Comparison of ENCODE assay signal across 17 cellular contexts in genomic region chr7:80829527-80829926, GRCh38.
DNase-seq lines count a peak whose midpoint lies in the region; ATAC-seq, FAIRE-seq and TF ChIP-seq lines count a peak whose summit lies in the region.
"Had no signal": no experiment of that assay in that cellular context is flagged by ENCODE, and none has a peak within 500 bp of the region (broad histone marks: within the 10 kb centered on the region; RNA-seq: fewer than 3 reads in every experiment).

No MANE protein-coding gene starts in this region.

- CTCF ChIA-PET in SK-N-SH (lab: Yijun Ruan, JAX) = interaction anchor here (1.1 to 1.5 kb wide), 2 partner anchors 23 to 88 kb away, joined by 3 read pairs; no protein-coding TSS in a partner anchor

- TF ChIP-seq CTCF in SK-N-SH (IDR thresholded peaks at IDR 0.05) = no peak
- TF ChIP-seq CTCF in fibroblast of mammary gland (conservative IDR thresholded peaks at IDR 0.05; ENCODE audit: control insufficient read depth, insufficient read depth, low read depth, low read length) = no peak
- no peak for TF ChIP-seq CTCF in transverse colon (IDR thresholded peaks at IDR 0.05)
- no peak for TF ChIP-seq CTCF in right lobe of liver (IDR thresholded peaks at IDR 0.05)
- TF ChIP-seq CTCF in D721Med (IDR thresholded peaks at IDR 0.05; ENCODE audit: insufficient read depth, missing control alignments) = no peak

- in situ Hi-C loops in transverse colon (cut with MboI; ENCODE audit: low pct_ligation_motif_present in 1 of 4, low pct_unique_long_range_greater_than_20kb in 1 of 4, low sequenced_read_pairs in 3 of 4) = no loop called here

- TF ChIP-seq EP300 in SK-N-SH (IDR thresholded peaks at IDR 0.05; ENCODE audit: borderline replicate concordance in 1 of 2, low read depth in 1 of 2, low read length in 1 of 2) (no peak), transverse colon (IDR thresholded peaks at IDR 0.05; ENCODE audit: low read depth) (no peak)

- H3K4me1 ChIP-seq in SK-N-SH (ENCODE audit: control insufficient read depth in 1 of 2, insufficient read depth in 2 of 2, low read depth in 1 of 2, low read length in 1 of 2) = peaks cover 33 to 48% of the 10 kb centered on the region in 2 experiments
- H3K4me1 ChIP-seq in transverse colon = peaks cover 0 to 44% (median 10%) of the 10 kb centered on the region in 4 donors
- H3K4me1 ChIP-seq in right lobe of liver = no peaks in the 10 kb centered on the region

- H3K27me3 ChIP-seq in SK-N-SH (ENCODE audit: insufficient read depth) (no peaks in the 10 kb centered on the region), transverse colon (no peaks in the 10 kb centered on the region), right lobe of liver (no peaks in the 10 kb centered on the region)
- H3K27me3 ChIP-seq: MG63 had no signal

- WGBS in SK-N-SH (ENCODE audit: low lambda C conversion rate) = 81% methylated on average over 3 of the region's 3 CpGs
- 78 to 84% methylated on average over 3 of the region's 3 CpGs for WGBS in transverse colon (ENCODE audit: low coverage in 1 of 2), 2 donors
- 50% methylated on average over 3 of the region's 3 CpGs for WGBS in right lobe of liver (ENCODE audit: insufficient coverage, low coverage, low lambda C conversion rate, missing lambda C conversion rate)

- peaks cover 14% of the 10 kb centered on the region for H3F3A ChIP-seq in SK-N-SH (replicated peaks; ENCODE audit: insufficient read depth)

- intact Hi-C loops in transverse colon (cut with DNase I; ENCODE audit: low total_unique reads) (no loop called here), right lobe of liver (cut with DNase I) (no loop called here)

- ATAC-seq in SK-N-SH treated with all-trans-retinoic acid at 6 μM for 48 hours (no peak), right lobe of liver (no peak)

- FAIRE-seq in RCC 7860 (lab: Jason Lieb, UNC) (peak; percentile 2), D721Med (lab: Jason Lieb, UNC) (no peak)
- FAIRE-seq: GM12892 had no signal

- H3K79me2 ChIP-seq in SK-N-SH (ENCODE audit: insufficient read depth) = peaks cover 24% of the 10 kb centered on the region; the same call in 1 of the 2 replicates

- no peak overlapping the region for H3K9ac ChIP-seq in SK-N-SH

- H3K9me3 ChIP-seq in SK-N-SH (no peaks in the 10 kb centered on the region), transverse colon (no peaks in the 10 kb centered on the region), right lobe of liver (no peaks in the 10 kb centered on the region)
- H3K9me3 ChIP-seq: MG63 had no signal

- no peak overlapping the region for H3K4me3 ChIP-seq in SK-N-SH (ENCODE audit: low read depth in 2 of 2, low read length in 1 of 2)
- no peak overlapping the region for H3K4me3 ChIP-seq in fibroblast of mammary gland (ENCODE audit: control insufficient read depth, low read depth, low read length)
- no peak overlapping the region for H3K4me3 ChIP-seq in transverse colon
- H3K4me3 ChIP-seq in right lobe of liver = no peak overlapping the region
- H3K4me3 ChIP-seq: MG63 had no signal

- no peak overlapping the region for H2AFZ ChIP-seq in SK-N-SH (ENCODE audit: low read depth)

- H3K9me2 ChIP-seq in SK-N-SH = no peaks in the 10 kb centered on the region

- no peak for TF ChIP-seq RAD21 in SK-N-SH (IDR thresholded peaks at IDR 0.05; ENCODE audit: low read length)

- no peak for DNase-seq in SK-N-SH
- DNase-seq in RCC 7860 (ENCODE audit: low spot score) = no peak
- DNase-seq in fibroblast of mammary gland (ENCODE audit: low read depth) = peak; percentile 48
- DNase-seq in transverse colon = no peak
- DNase-seq in right lobe of liver = no peak
- DNase-seq in D721Med (ENCODE audit: insufficient read length, low spot score) = no peak
- no peak for DNase-seq in dedifferentiated amniotic fluid mesenchymal stem cell (ENCODE audit: extremely low spot score)
- DNase-seq: DMS79, KG1, MG63, NCI-H1417, NCI-H1930, NCI-H2171, NCI-H446 treated with DMSO at 0.1 percent for 48 hours, NCI-H748 treated with DMSO at 0.1 percent for 48 hours had no signal

- no peak overlapping the region for H3K27ac ChIP-seq in SK-N-SH (ENCODE audit: low read depth in 2 of 2, low read length in 1 of 2)
- peak overlapping the region in 3 of 4 donors; percentile 4 to 43 (median 4) for H3K27ac ChIP-seq in transverse colon
- no peak overlapping the region for H3K27ac ChIP-seq in right lobe of liver

- H4K20me1 ChIP-seq in SK-N-SH (ENCODE audit: insufficient read depth) = no peaks in the 10 kb centered on the region

- peaks cover 0 to 21% of the 10 kb centered on the region in 2 experiments for H3K36me3 ChIP-seq in SK-N-SH (replicated peaks in 1 of 2; ENCODE audit: control insufficient read depth in 1 of 2, insufficient read depth in 2 of 2, low read length in 1 of 2)
- H3K36me3 ChIP-seq in transverse colon = no peaks in the 10 kb centered on the region
- H3K36me3 ChIP-seq in right lobe of liver = no peaks in the 10 kb centered on the region

- TF ChIP-seq POLR2A in transverse colon (IDR thresholded peaks at IDR 0.05) = no peak
- no peak for TF ChIP-seq POLR2A in right lobe of liver (IDR thresholded peaks at IDR 0.05)

- POLR2A ChIA-PET in SK-N-SH (lab: Yijun Ruan, JAX) = no interaction called here

- no peak overlapping the region for H3K4me2 ChIP-seq in SK-N-SH

TF ChIP-seq in SK-N-SH, 30 proteins besides CTCF, POLR2A, EP300 and RAD21:
- TF ChIP-seq YY1 (IDR thresholded peaks at IDR 0.05; ENCODE audit: low read depth) (no peak), FOSL2 (IDR thresholded peaks at IDR 0.05; ENCODE audit: borderline replicate concordance, low read depth) (0 out of 2 replicates have a peak, but pooled peaks have one; percentile 2), PBX3 (IDR thresholded peaks at IDR 0.05) (0 out of 2 replicates have a peak, but pooled peaks have one; percentile 6)

TF ChIP-seq in SK-N-SH treated with all-trans-retinoic acid at 6 μM for 48 hours, 23 proteins besides CTCF, POLR2A, EP300 and RAD21:
- TF ChIP-seq GLIS3 (CRISPR knock-in tag; IDR thresholded peaks at IDR 0.05) (no peak), OSR1 (CRISPR knock-in tag; IDR thresholded peaks at IDR 0.05) (no peak), BACH2 (CRISPR knock-in tag; IDR thresholded peaks at IDR 0.05; ENCODE audit: borderline replicate concordance) (no peak), POU6F1 (CRISPR knock-in tag; IDR thresholded peaks at IDR 0.05; ENCODE audit: borderline replicate concordance, low read depth) (no peak), ZC3H10 (CRISPR knock-in tag; IDR thresholded peaks at IDR 0.05) (no peak), TSHZ2 (CRISPR knock-in tag; IDR thresholded peaks at IDR 0.05) (no peak), PATZ1 (CRISPR knock-in tag; IDR thresholded peaks at IDR 0.05; ENCODE audit: borderline replicate concordance) (no peak), ZFP3 (CRISPR knock-in tag; IDR thresholded peaks at IDR 0.05) (no peak)

Comparison
In these comparisons a context has a peak if more than half of its experiments do, and no peak if none do; other contexts are left out.
1. H3K27ac ChIP-seq: peak in transverse colon (3 of 4); none in SK-N-SH (0 of 2) and right lobe of liver (0 of 3).